8 cellular contexts compared by ENCODE assay signal in genomic region chr7:151114151-151115090, GRCh38. TPM values are rescaled to one million over a fixed set of nuclear protein-coding genes. Genes with fewer than 3 reads are reported as not detected.
DNase-seq lines count a peak whose midpoint lies in the region; ATAC-seq and TF ChIP-seq lines count a peak whose summit lies in the region.

No MANE protein-coding gene starts in this region.

- no peaks in the 10 kb centered on the region for H3K27me3 ChIP-seq in gastroesophageal sphincter

- H3K27ac Mint-ChIP-seq in T-helper 17 cell: no peak overlapping the region
- no peak overlapping the region for H3K27ac Mint-ChIP-seq in activated T-helper 1 cell treated with anti-CD3 and anti-CD28 coated beads, Interleukin-12 subunit alpha, Interleukin-12 subunit beta, Interleukin-2, Interleukin-4 antibody, amounts not matched to agents 30 ng/mL and 10 ng/mL and 1 ng/mL, durations not matched to agents 14 hours and 24 hours and 36 hours

- H3K9me3 ChIP-seq in T-helper 17 cell (ENCODE audit: control insufficient read depth, low read length, poor library complexity, severe bottlenecking) (no peaks in the 10 kb centered on the region), gastroesophageal sphincter (no peaks in the 10 kb centered on the region)

- DNase-seq in GM20000 (ENCODE audit: low spot score) (peak; percentile 61), T-helper 17 cell (no peak), skeletal muscle cell (ENCODE audit: low read depth) (no peak), NCI-H1092 (lab: John Stamatoyannopoulos, UW) (no peak), activated gamma-delta T cell treated with Interleukin-2 at 50 U/mL for 16 hours (no peak), NCI-H2081 (lab: John Stamatoyannopoulos, UW) (no peak)
- DNase-seq in activated T-helper 1 cell treated with anti-CD3 and anti-CD28 coated beads, Interleukin-12 subunit alpha, Interleukin-12 subunit beta, Interleukin-2, Interleukin-4 antibody, amounts not matched to agents 30 ng/mL and 10 ng/mL and 1 ng/mL, durations not matched to agents 14 hours and 24 hours and 36 hours (ENCODE audit: low spot score): no peak

- peak overlapping the region in 1 of 2 donors; percentile 40 for H3K4me3 ChIP-seq in gastroesophageal sphincter
- peak overlapping the region; percentile 9 for H3K4me3 ChIP-seq in skeletal muscle cell (ENCODE audit: low read depth, low read length)

- WGBS in gastroesophageal sphincter (ENCODE audit: low coverage in 1 of 2), 2 donors: 80% methylated on average over 2 of the region's 101 CpGs; no CpG with 5 or more reads in 1 of the 2 donors

- H3K9me3 Mint-ChIP-seq in activated T-helper 1 cell treated with anti-CD3 and anti-CD28 coated beads, Interleukin-12 subunit alpha, Interleukin-12 subunit beta, Interleukin-2, Interleukin-4 antibody, amounts not matched to agents 30 ng/mL and 10 ng/mL and 1 ng/mL, durations not matched to agents 14 hours and 24 hours and 36 hours: no peaks in the 10 kb centered on the region

- H3K4me1 Mint-ChIP-seq in T-helper 17 cell: peaks cover 19% of the 10 kb centered on the region
- no peaks in the 10 kb centered on the region for H3K4me1 Mint-ChIP-seq in activated T-helper 1 cell treated with anti-CD3 and anti-CD28 coated beads, Interleukin-12 subunit alpha, Interleukin-12 subunit beta, Interleukin-2, Interleukin-4 antibody, amounts not matched to agents 30 ng/mL and 10 ng/mL and 1 ng/mL, durations not matched to agents 14 hours and 24 hours and 36 hours (ENCODE audit: low read depth)

- H3K27me3 Mint-ChIP-seq in T-helper 17 cell: no peaks in the 10 kb centered on the region
- H3K27me3 Mint-ChIP-seq in activated T-helper 1 cell treated with anti-CD3 and anti-CD28 coated beads, Interleukin-12 subunit alpha, Interleukin-12 subunit beta, Interleukin-2, Interleukin-4 antibody, amounts not matched to agents 30 ng/mL and 10 ng/mL and 1 ng/mL, durations not matched to agents 14 hours and 24 hours and 36 hours (ENCODE audit: insufficient read depth): peaks cover 17% of the 10 kb centered on the region

- TF ChIP-seq CTCF in GM20000 (IDR thresholded peaks at IDR 0.05; ENCODE audit: extremely low read depth, missing control alignments) (no peak), gastroesophageal sphincter (IDR thresholded peaks at IDR 0.05) (no peak)

- intact Hi-C loops in activated T-helper 1 cell treated with anti-CD3 and anti-CD28 coated beads, Interleukin-12 subunit alpha, Interleukin-12 subunit beta, Interleukin-2, Interleukin-4 antibody, amounts not matched to agents 30 ng/mL and 10 ng/mL and 1 ng/mL, durations not matched to agents 14 hours and 24 hours and 36 hours (cut with micrococcal nuclease): loop anchor here (1.0 kb wide), 1 partner anchor 216 kb away; no protein-coding TSS in a partner anchor

- TF ChIP-seq POLR2A in gastroesophageal sphincter (IDR thresholded peaks at IDR 0.05): no peak

- no peak for TF ChIP-seq EP300 in gastroesophageal sphincter (IDR thresholded peaks at IDR 0.05)

- no peak for ATAC-seq in T-helper 17 cell
- peak; percentile 2 for ATAC-seq in gastroesophageal sphincter

- peaks cover 0 to 25% of the 10 kb centered on the region in 2 donors for H3K36me3 ChIP-seq in gastroesophageal sphincter

- H3K27ac ChIP-seq in gastroesophageal sphincter: no peak overlapping the region

- peaks cover 0 to 54% (median 16%) of the 10 kb centered on the region in 3 donors for H3K4me1 ChIP-seq in gastroesophageal sphincter

- H3K36me3 Mint-ChIP-seq in T-helper 17 cell (ENCODE audit: low read depth): peaks cover 6% of the 10 kb centered on the region
- peaks cover 4% of the 10 kb centered on the region for H3K36me3 Mint-ChIP-seq in activated T-helper 1 cell treated with anti-CD3 and anti-CD28 coated beads, Interleukin-12 subunit alpha, Interleukin-12 subunit beta, Interleukin-2, Interleukin-4 antibody, amounts not matched to agents 30 ng/mL and 10 ng/mL and 1 ng/mL, durations not matched to agents 14 hours and 24 hours and 36 hours (ENCODE audit: low read depth)

- peak overlapping the region; percentile 36 for H3K4me3 Mint-ChIP-seq in T-helper 17 cell
- H3K4me3 Mint-ChIP-seq in activated T-helper 1 cell treated with anti-CD3 and anti-CD28 coated beads, Interleukin-12 subunit alpha, Interleukin-12 subunit beta, Interleukin-2, Interleukin-4 antibody, amounts not matched to agents 30 ng/mL and 10 ng/mL and 1 ng/mL, durations not matched to agents 14 hours and 24 hours and 36 hours: no peak overlapping the region

RNA-seq across cellular contexts. Expression of gene AGAP3, which starts 28.1 kb away (rescaled TPM):
- total RNA-seq in T-helper 17 cell (10 to 100 TPM; 45.6 to 53.0 TPM), gastroesophageal sphincter (10 to 100 TPM; 36.3 to 68.2 (median 55.7) TPM)
- total RNA-seq in activated T-helper 1 cell treated with anti-CD3 and anti-CD28 coated beads, Interleukin-12 subunit alpha, Interleukin-12 subunit beta, Interleukin-2, Interleukin-4 antibody, amounts not matched to agents 30 ng/mL and 10 ng/mL and 1 ng/mL, durations not matched to agents 14 hours and 24 hours and 36 hours: 52.9 and 58.0 TPM in 2 replicates

RNA-seq across cellular contexts. Expression of gene TMUB1, which starts 31.1 kb away (rescaled TPM):
- total RNA-seq in T-helper 17 cell: 10 to 100 TPM; 46.6 to 52.4 TPM
- total RNA-seq in gastroesophageal sphincter: 10 to 100 TPM; 38.4 to 57.2 (median 44.7) TPM
- 55.3 and 63.4 TPM in 2 replicates for total RNA-seq in activated T-helper 1 cell treated with anti-CD3 and anti-CD28 coated beads, Interleukin-12 subunit alpha, Interleukin-12 subunit beta, Interleukin-2, Interleukin-4 antibody, amounts not matched to agents 30 ng/mL and 10 ng/mL and 1 ng/mL, durations not matched to agents 14 hours and 24 hours and 36 hours

RNA-seq across cellular contexts. Expression of gene FASTK, which starts 33.8 kb away (rescaled TPM):
- total RNA-seq in T-helper 17 cell (10 to 100 TPM; 67.7 to 82.2 TPM), gastroesophageal sphincter (10 to 100 TPM; 51.3 to 82.2 (median 60.8) TPM)
- 92.6 and 96.3 TPM in 2 replicates for total RNA-seq in activated T-helper 1 cell treated with anti-CD3 and anti-CD28 coated beads, Interleukin-12 subunit alpha, Interleukin-12 subunit beta, Interleukin-2, Interleukin-4 antibody, amounts not matched to agents 30 ng/mL and 10 ng/mL and 1 ng/mL, durations not matched to agents 14 hours and 24 hours and 36 hours

RNA-seq across cellular contexts. Expression of gene GBX1, which starts 53.1 kb away (rescaled TPM):
- total RNA-seq in T-helper 17 cell: not detected
- total RNA-seq in gastroesophageal sphincter: not detected
- not detected in 2 replicates for total RNA-seq in activated T-helper 1 cell treated with anti-CD3 and anti-CD28 coated beads, Interleukin-12 subunit alpha, Interleukin-12 subunit beta, Interleukin-2, Interleukin-4 antibody, amounts not matched to agents 30 ng/mL and 10 ng/mL and 1 ng/mL, durations not matched to agents 14 hours and 24 hours and 36 hours

RNA-seq across cellular contexts. Expression of gene SLC4A2, which starts 55.0 kb away (rescaled TPM):
- total RNA-seq in T-helper 17 cell (10 to 100 TPM; 48.9 to 61.3 TPM), gastroesophageal sphincter (100 to 1,000 TPM in 2 of 4 donors, 10 to 100 TPM in 2; 77.8 to 152 (median 95.7) TPM)
- 127 and 128 TPM in 2 replicates for total RNA-seq in activated T-helper 1 cell treated with anti-CD3 and anti-CD28 coated beads, Interleukin-12 subunit alpha, Interleukin-12 subunit beta, Interleukin-2, Interleukin-4 antibody, amounts not matched to agents 30 ng/mL and 10 ng/mL and 1 ng/mL, durations not matched to agents 14 hours and 24 hours and 36 hours
